ENCODE assay signal across 36 cellular contexts in the genomic region with DNA sequence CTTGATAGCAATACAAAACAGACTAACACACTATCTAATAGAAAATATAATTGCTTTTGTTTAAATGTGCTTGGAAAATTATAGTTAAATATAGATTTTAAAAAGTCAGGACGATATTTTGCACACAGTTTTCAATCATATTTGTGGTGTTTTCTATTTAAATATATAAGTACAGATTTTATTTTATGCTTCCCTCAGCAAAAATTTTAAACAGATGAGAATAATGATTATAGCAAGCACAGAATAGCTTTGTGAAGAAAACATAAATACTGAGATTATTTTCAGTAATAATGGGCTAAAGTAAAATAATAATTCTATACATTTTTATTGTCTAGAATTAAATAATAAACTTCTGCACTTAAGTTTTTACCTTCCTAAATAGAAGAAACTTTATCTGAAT.
"Had no signal": no experiment of that assay in that cellular context is flagged by ENCODE, and none has a peak within 500 bp of the region (broad histone marks: within the 10 kb centered on the region; RNA-seq: fewer than 3 reads in every experiment).

No MANE protein-coding gene starts in this region.

- H3K4me3 Mint-ChIP-seq: activated B cell treated with CpG ODN at 0.5 μM for 24 hours; activated CD4-positive, alpha-beta memory T cell treated with anti-CD3 and anti-CD28 coated beads, Interleukin-2, amount 10 ng/mL, durations not matched to agents 7 days and 5 days; activated CD4-positive, alpha-beta T cell treated with anti-CD3 and anti-CD28 coated beads for 36 hours; activated CD4-positive, alpha-beta T cell treated with anti-CD3 and anti-CD28 coated beads, Interleukin-2, amount 10 ng/mL, durations not matched to agents 7 days and 5 days; activated CD8-positive, alpha-beta memory T cell treated with anti-CD3 and anti-CD28 coated beads, Interleukin-2, amount 10 ng/mL, durations not matched to agents 7 days and 5 days; activated CD8-positive, alpha-beta T cell treated with anti-CD3 and anti-CD28 coated beads, Interleukin-2, amount 10 ng/mL, durations not matched to agents 7 days and 5 days; activated naive CD4-positive, alpha-beta T cell treated with anti-CD3 and anti-CD28 coated beads, Interleukin-2, amount 10 ng/mL, durations not matched to agents 7 days and 5 days; activated naive CD4-positive, alpha-beta T cell treated with anti-CD3 and anti-CD28 coated beads, Interleukin-2, amount 50 U/mL, for 24 hours; activated naive CD8-positive, alpha-beta T cell; activated naive CD8-positive, alpha-beta T cell treated with anti-CD3 and anti-CD28 coated beads, Interleukin-2, amount 10 ng/mL, durations not matched to agents 7 days and 5 days; activated naive CD8-positive, alpha-beta T cell treated with anti-CD3 and anti-CD28 coated beads, Interleukin-2, amount 50 U/mL, for 24 hours; activated T-cell treated with anti-CD3 and anti-CD28 coated beads, Interleukin-2, amount 50 U/mL, for 24 hours; T-cell; T-helper 17 cell; T-helper 2 cell treated with Interferon-gamma antibody and Interleukin-4, amounts not matched to agents 5 μg/mL and 100 μg/mL, for 36 hours had no signal

- H3K27me3 ChIP-seq: body of pancreas, brain microvascular endothelial cell, breast epithelium had no signal

- ATAC-seq: activated CD4-positive, alpha-beta T cell treated with anti-CD3 and anti-CD28 coated beads for 36 hours; activated CD4-positive, CD25-positive, alpha-beta regulatory T cell treated with anti-CD3 and anti-CD28 coated beads, Interleukin-2, amount 50 U/mL, for 24 hours; activated CD8-positive, alpha-beta memory T cell treated with anti-CD3 and anti-CD28 coated beads, Interleukin-2, amount 10 ng/mL, durations not matched to agents 7 days and 5 days; activated CD8-positive, alpha-beta T cell treated with anti-CD3 and anti-CD28 coated beads, Interleukin-2, amount 10 ng/mL, durations not matched to agents 7 days and 5 days; activated naive CD8-positive, alpha-beta T cell treated with anti-CD3 and anti-CD28 coated beads, Interleukin-2, amount 50 U/mL, for 24 hours; body of pancreas; T-cell; T-helper 17 cell had no signal

- H3K36me3 Mint-ChIP-seq: activated CD8-positive, alpha-beta memory T cell treated with anti-CD3 and anti-CD28 coated beads, Interleukin-2, amount 10 ng/mL, durations not matched to agents 7 days and 5 days; activated naive CD4-positive, alpha-beta T cell treated with anti-CD3 and anti-CD28 coated beads, Interleukin-2, amount 10 ng/mL, durations not matched to agents 7 days and 5 days; activated naive CD4-positive, alpha-beta T cell treated with anti-CD3 and anti-CD28 coated beads, Interleukin-2, amount 50 U/mL, for 24 hours; activated naive CD8-positive, alpha-beta T cell; activated naive CD8-positive, alpha-beta T cell treated with anti-CD3 and anti-CD28 coated beads, Interleukin-2, amount 10 ng/mL, durations not matched to agents 7 days and 5 days; T-cell had no signal

- H3K27ac Mint-ChIP-seq: activated B cell treated with CpG ODN at 0.5 μM for 24 hours; activated CD4-positive, alpha-beta memory T cell treated with anti-CD3 and anti-CD28 coated beads, Interleukin-2, amount 10 ng/mL, durations not matched to agents 7 days and 5 days; activated CD4-positive, alpha-beta T cell treated with anti-CD3 and anti-CD28 coated beads for 36 hours; activated CD4-positive, alpha-beta T cell treated with anti-CD3 and anti-CD28 coated beads, Interleukin-2, amount 10 ng/mL, durations not matched to agents 7 days and 5 days; activated CD8-positive, alpha-beta memory T cell treated with anti-CD3 and anti-CD28 coated beads, Interleukin-2, amount 10 ng/mL, durations not matched to agents 7 days and 5 days; activated CD8-positive, alpha-beta T cell treated with anti-CD3 and anti-CD28 coated beads, Interleukin-2, amount 10 ng/mL, durations not matched to agents 7 days and 5 days; activated naive CD4-positive, alpha-beta T cell treated with anti-CD3 and anti-CD28 coated beads, Interleukin-2, amount 10 ng/mL, durations not matched to agents 7 days and 5 days; activated naive CD4-positive, alpha-beta T cell treated with anti-CD3 and anti-CD28 coated beads, Interleukin-2, amount 50 U/mL, for 24 hours; activated naive CD8-positive, alpha-beta T cell; activated naive CD8-positive, alpha-beta T cell treated with anti-CD3 and anti-CD28 coated beads, Interleukin-2, amount 10 ng/mL, durations not matched to agents 7 days and 5 days; activated naive CD8-positive, alpha-beta T cell treated with anti-CD3 and anti-CD28 coated beads, Interleukin-2, amount 50 U/mL, for 24 hours; activated T-cell treated with anti-CD3 and anti-CD28 coated beads, Interleukin-2, amount 50 U/mL, for 24 hours; activated T-helper 2 cell treated with anti-CD3 and anti-CD28 coated beads, Interferon-gamma antibody, Interleukin-2, Interleukin-4, amounts not matched to agents 10 μg/mL and 5 μg/mL and 100 μg/mL, durations not matched to agents 14 hours and 24 hours and 36 hours; T-cell; T-helper 17 cell; T-helper 2 cell treated with Interferon-gamma antibody and Interleukin-4, amounts not matched to agents 5 μg/mL and 100 μg/mL, for 36 hours had no signal

- H3K27ac ChIP-seq: body of pancreas, brain microvascular endothelial cell, breast epithelium, VCaP had no signal

- H3K4me1 Mint-ChIP-seq: activated B cell treated with CpG ODN at 0.5 μM for 24 hours; activated CD4-positive, alpha-beta memory T cell treated with anti-CD3 and anti-CD28 coated beads, Interleukin-2, amount 10 ng/mL, durations not matched to agents 7 days and 5 days; activated CD4-positive, alpha-beta T cell treated with anti-CD3 and anti-CD28 coated beads for 36 hours; activated CD4-positive, alpha-beta T cell treated with anti-CD3 and anti-CD28 coated beads, Interleukin-2, amount 10 ng/mL, durations not matched to agents 7 days and 5 days; activated CD8-positive, alpha-beta memory T cell treated with anti-CD3 and anti-CD28 coated beads, Interleukin-2, amount 10 ng/mL, durations not matched to agents 7 days and 5 days; activated naive CD4-positive, alpha-beta T cell treated with anti-CD3 and anti-CD28 coated beads, Interleukin-2, amount 10 ng/mL, durations not matched to agents 7 days and 5 days; activated naive CD4-positive, alpha-beta T cell treated with anti-CD3 and anti-CD28 coated beads, Interleukin-2, amount 50 U/mL, for 24 hours; activated naive CD8-positive, alpha-beta T cell treated with anti-CD3 and anti-CD28 coated beads, Interleukin-2, amount 10 ng/mL, durations not matched to agents 7 days and 5 days; activated naive CD8-positive, alpha-beta T cell treated with anti-CD3 and anti-CD28 coated beads, Interleukin-2, amount 50 U/mL, for 24 hours; T-cell; T-helper 17 cell had no signal

- FAIRE-seq: astrocyte, TTC549 had no signal

- H3K36me3 ChIP-seq: brain microvascular endothelial cell, breast epithelium had no signal

- H3K4me1 ChIP-seq: body of pancreas, breast epithelium had no signal

- DNase-seq: activated B cell treated with CpG ODN at 0.5 μM for 24 hours; activated CD4-positive, alpha-beta memory T cell treated with anti-CD3 and anti-CD28 coated beads, Interleukin-2, amount 10 ng/mL, durations not matched to agents 7 days and 5 days; activated CD4-positive, alpha-beta T cell treated with anti-CD3 and anti-CD28 coated beads for 1 hour; activated CD4-positive, alpha-beta T cell treated with anti-CD3 and anti-CD28 coated beads for 36 hours; activated CD4-positive, alpha-beta T cell treated with anti-CD3 and anti-CD28 coated beads for 48 hours; activated CD4-positive, alpha-beta T cell treated with anti-CD3 and anti-CD28 coated beads, Interleukin-2, amount 10 ng/mL, durations not matched to agents 7 days and 5 days; activated CD4-positive, alpha-beta T cell treated with anti-CD3 and anti-CD28 coated beads, Interleukin-2, amount 50 U/mL, for 48 hours; activated CD8-positive, alpha-beta memory T cell treated with anti-CD3 and anti-CD28 coated beads for 24 hours; activated CD8-positive, alpha-beta memory T cell treated with anti-CD3 and anti-CD28 coated beads, Interleukin-2, amount 10 ng/mL, durations not matched to agents 7 days and 5 days; activated CD8-positive, alpha-beta memory T cell treated with anti-CD3 and anti-CD28 coated beads, Interleukin-2, amount 50 U/mL, for 48 hours; activated CD8-positive, alpha-beta T cell treated with anti-CD3 and anti-CD28 coated beads, Interleukin-2, amount 10 ng/mL, durations not matched to agents 7 days and 5 days; activated effector memory CD4-positive, alpha-beta T cell treated with Interleukin-2 at 50 U/mL for 16 hours; activated gamma-delta T cell; activated naive CD4-positive, alpha-beta T cell treated with anti-CD3 and anti-CD28 coated beads, Interleukin-2, amount 10 ng/mL, durations not matched to agents 7 days and 5 days; activated naive CD4-positive, alpha-beta T cell treated with Interleukin-2 at 50 U/mL for 16 hours; activated naive CD8-positive, alpha-beta T cell treated with anti-CD3 and anti-CD28 coated beads, Interleukin-2, amount 10 ng/mL, durations not matched to agents 7 days and 5 days; activated naive CD8-positive, alpha-beta T cell treated with anti-CD3 and anti-CD28 coated beads, Interleukin-2, amount 50 U/mL, for 24 hours; activated T-cell treated with anti-CD3 and anti-CD28 coated beads, Interleukin-2, amount 50 U/mL, for 24 hours; activated T-cell treated with anti-CD3 and anti-CD28 coated beads, Interleukin-2, amount 50 U/mL, for 48 hours; amygdala; anterior cingulate cortex; body of pancreas; brain microvascular endothelial cell; central memory CD4-positive, alpha-beta T cell; T-cell; T-helper 17 cell; T-helper 9 cell had no signal

- H3K4me3 ChIP-seq: body of pancreas, breast epithelium had no signal

- H3K9me3 ChIP-seq: body of pancreas had no signal

- H3K27me3 Mint-ChIP-seq: activated B cell treated with CpG ODN at 0.5 μM for 24 hours; activated CD4-positive, alpha-beta memory T cell treated with anti-CD3 and anti-CD28 coated beads, Interleukin-2, amount 10 ng/mL, durations not matched to agents 7 days and 5 days; activated CD4-positive, alpha-beta T cell treated with anti-CD3 and anti-CD28 coated beads for 36 hours; activated CD4-positive, alpha-beta T cell treated with anti-CD3 and anti-CD28 coated beads, Interleukin-2, amount 10 ng/mL, durations not matched to agents 7 days and 5 days; activated CD8-positive, alpha-beta memory T cell treated with anti-CD3 and anti-CD28 coated beads, Interleukin-2, amount 10 ng/mL, durations not matched to agents 7 days and 5 days; activated naive CD4-positive, alpha-beta T cell treated with anti-CD3 and anti-CD28 coated beads, Interleukin-2, amount 10 ng/mL, durations not matched to agents 7 days and 5 days; activated naive CD4-positive, alpha-beta T cell treated with anti-CD3 and anti-CD28 coated beads, Interleukin-2, amount 50 U/mL, for 24 hours; activated naive CD8-positive, alpha-beta T cell; activated naive CD8-positive, alpha-beta T cell treated with anti-CD3 and anti-CD28 coated beads, Interleukin-2, amount 10 ng/mL, durations not matched to agents 7 days and 5 days; activated naive CD8-positive, alpha-beta T cell treated with anti-CD3 and anti-CD28 coated beads, Interleukin-2, amount 50 U/mL, for 24 hours; activated T-cell treated with anti-CD3 and anti-CD28 coated beads, Interleukin-2, amount 50 U/mL, for 24 hours; T-cell; T-helper 17 cell had no signal

- H3K9me3 Mint-ChIP-seq: activated naive CD4-positive, alpha-beta T cell treated with anti-CD3 and anti-CD28 coated beads, Interleukin-2, amount 50 U/mL, for 24 hours had no signal
